8 cellular contexts compared by ENCODE assay signal in the genomic region with DNA sequence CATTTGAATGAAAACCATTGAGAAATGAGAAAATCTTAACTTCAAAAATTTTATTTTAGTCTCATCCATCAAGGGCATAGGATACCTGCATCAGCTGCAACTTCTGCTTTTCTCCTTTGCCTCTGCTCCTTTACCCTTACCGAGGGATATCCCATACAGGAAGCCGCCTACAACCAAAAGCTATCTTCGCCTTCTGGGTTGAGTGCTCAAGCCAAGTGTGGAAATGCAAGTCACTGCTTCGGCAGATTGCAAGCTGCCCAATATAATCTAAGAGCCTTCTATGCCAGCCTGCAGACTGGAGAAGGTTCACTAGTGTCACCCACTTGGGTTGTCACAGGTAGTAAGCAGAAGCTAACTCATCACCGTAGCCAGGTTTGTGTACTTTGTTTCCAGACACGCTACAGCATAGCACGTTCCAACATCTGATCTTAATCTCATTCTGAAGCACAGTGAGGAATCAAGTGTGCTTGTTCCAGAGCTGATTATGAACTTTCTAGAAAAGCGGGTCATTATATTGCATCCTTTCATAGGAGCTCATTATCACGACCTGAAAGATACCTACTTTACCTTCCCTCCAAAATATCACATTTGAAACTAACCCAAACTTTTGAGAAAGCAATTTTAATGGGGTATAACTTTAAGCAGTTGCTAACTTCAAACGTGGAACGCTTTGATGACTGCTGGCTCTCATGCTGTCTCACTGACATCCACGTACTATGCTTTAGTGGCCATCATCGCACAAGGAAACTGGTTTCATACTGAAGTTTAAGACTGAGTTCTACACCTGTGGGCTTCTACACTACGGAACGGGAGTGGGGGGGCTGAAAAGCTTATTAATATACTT. TPM values are rescaled to one million over a fixed set of nuclear protein-coding genes. Genes with fewer than 3 reads are reported as not detected.
DNase-seq lines count a peak whose midpoint lies in the region; ATAC-seq and TF ChIP-seq lines count a peak whose summit lies in the region.

No MANE protein-coding gene starts in this region.

- peak overlapping the region in 7 of 8 donors; percentile 36 to 99 (median 98) for H3K27ac ChIP-seq in spleen

- no peak for TF ChIP-seq CTCF in spleen (IDR thresholded peaks at IDR 0.05 in 8 of 11, conservative IDR thresholded peaks at IDR 0.05 in 3 of 11)

- H3K36me3 ChIP-seq in spleen: peaks cover 0 to 54% (median 32%) of the 10 kb centered on the region in 6 donors

- 27 to 35% (median 30%) methylated on average over 15 of the region's 15 CpGs for WGBS in spleen, 5 donors

- ATAC-seq in GM21390 (IDR thresholded peaks at IDR 0.05; ENCODE audit: unreplicated experiment): no peak

- H3K9me3 ChIP-seq in spleen: no peaks in the 10 kb centered on the region

- peak overlapping the region; percentile 70 to 99 (median 92) for H3K4me3 ChIP-seq in spleen

- TF ChIP-seq POLR2A in spleen (IDR thresholded peaks at IDR 0.05): no peak

- DNase-seq in stimulated activated CD4-positive, alpha-beta T cell treated with anti-CD3 and anti-CD28 coated beads, Interleukin-4, amount 100 ng/mL, for 24 hours: peak; percentile 43
- no peak for DNase-seq in stimulated activated CD4-positive, alpha-beta T cell treated with anti-CD3 and anti-CD28 coated beads, Interleukin-2, amount 100 ng/mL, for 48 hours
- peak; percentile 44 for DNase-seq in activated CD4-positive, alpha-beta T cell treated with anti-CD3 and anti-CD28 coated beads, Interleukin-2, amount 50 U/mL, for 1 hour
- DNase-seq in globus pallidus (ENCODE audit: low spot score): peak; percentile 45
- peak; percentile 43 for DNase-seq in spleen
- no peak for DNase-seq in D341Med (ENCODE audit: low spot score)
- no peak for DNase-seq in NCI-H1105 treated with DMSO at 0.1 percent for 48 hours (lab: John Stamatoyannopoulos, UW)

- intact Hi-C loops in spleen (cut with DNase I; ENCODE audit: low total_unique reads): loop anchor here (5.0 kb wide), 1 partner anchor 71 kb away; no protein-coding TSS in a partner anchor

- H3K4me1 ChIP-seq in spleen: peaks cover 32 to 62% (median 50%) of the 10 kb centered on the region in 6 donors

- H3K27me3 ChIP-seq in spleen (replicated peaks in 1 of 7): no peaks in the 10 kb centered on the region

RNA-seq across cellular contexts. Expression of a gene that starts 8.0 kb away (rescaled TPM):
- total RNA-seq in spleen: 10 to 100 TPM; 35.4 to 53.8 (median 48.6) TPM
- polyA plus RNA-seq in spleen: 10 to 100 TPM; 19.0 to 41.9 (median 25.8) TPM

RNA-seq across cellular contexts. Expression of a gene that starts 11.6 kb away (rescaled TPM):
- total RNA-seq in spleen: 10 to 100 TPM; 23.5 to 45.1 (median 33.5) TPM
- polyA plus RNA-seq in spleen: 10 to 100 TPM; 34.2 to 45.9 (median 37.0) TPM

RNA-seq across cellular contexts. Expression of a gene that starts 55.4 kb away (rescaled TPM):
- total RNA-seq in spleen: 100 to 1,000 TPM in 3 of 7 donors, 10 to 100 TPM in 4; 80.4 to 205 (median 90.1) TPM
- 10 to 100 TPM; 16.6 to 49.9 (median 30.1) TPM for polyA plus RNA-seq in spleen

Comparison
In these comparisons a context has a peak if more than half of its experiments do, and no peak if none do; other contexts are left out.
1. DNase-seq: peak in stimulated activated CD4-positive, alpha-beta T cell treated with anti-CD3 and anti-CD28 coated beads, Interleukin-4, amount 100 ng/mL, for 24 hours (single experiment), activated CD4-positive, alpha-beta T cell treated with anti-CD3 and anti-CD28 coated beads, Interleukin-2, amount 50 U/mL, for 1 hour (single experiment), globus pallidus (single experiment) and spleen (single experiment); none in stimulated activated CD4-positive, alpha-beta T cell treated with anti-CD3 and anti-CD28 coated beads, Interleukin-2, amount 100 ng/mL, for 48 hours (0 of 2), D341Med (single experiment) and NCI-H1105 treated with DMSO at 0.1 percent for 48 hours (single experiment).